In the genomic region with DNA sequence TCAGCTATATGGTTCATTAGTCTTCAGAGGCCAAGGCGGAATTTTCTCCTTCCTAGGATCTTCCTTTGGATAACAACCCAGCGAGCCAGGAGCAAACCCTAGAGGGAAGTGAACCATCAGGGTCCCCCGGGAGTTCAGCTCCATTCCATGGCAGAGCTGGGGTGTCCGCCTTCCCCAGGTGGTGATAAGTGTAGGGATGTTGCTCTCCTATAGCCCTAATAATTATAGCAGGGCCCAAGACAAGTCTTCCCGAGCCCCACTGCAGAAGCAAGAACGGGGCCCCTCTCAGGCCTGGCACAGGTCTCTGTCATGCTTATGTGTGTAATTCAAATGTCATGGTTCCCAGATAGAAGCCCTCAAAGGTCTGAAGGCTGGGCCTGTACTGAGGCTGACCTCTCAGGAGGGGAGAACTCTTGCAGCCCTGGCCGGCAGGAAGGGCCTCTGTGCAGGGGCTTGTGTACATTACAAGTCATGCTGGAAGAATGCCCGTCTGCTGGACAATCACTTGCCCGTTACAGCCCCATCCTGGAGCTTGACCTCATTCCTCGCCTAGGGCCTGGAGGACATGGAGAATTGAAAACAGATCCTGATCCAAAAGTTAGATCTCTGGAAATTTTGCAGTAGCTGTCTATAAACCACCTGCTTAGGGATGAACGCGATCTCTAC, we compare ENCODE assay signal across 15 cellular contexts. TPM values are rescaled to one million over a fixed set of nuclear protein-coding genes. Genes with fewer than 3 reads are reported as not detected.
DNase-seq lines count a peak whose midpoint lies in the region; ATAC-seq, FAIRE-seq and TF ChIP-seq lines count a peak whose summit lies in the region.
"Had no signal": no experiment of that assay in that cellular context is flagged by ENCODE, and none has a peak within 500 bp of the region (broad histone marks: within the 10 kb centered on the region; RNA-seq: fewer than 3 reads in every experiment).

No MANE protein-coding gene starts in this region.

- H3K4me1 ChIP-seq in astrocyte (ENCODE audit: insufficient read depth, low read length), result peaks cover 11% of the 10 kb centered on the region
- peaks cover 17% of the 10 kb centered on the region for H3K4me1 ChIP-seq in Karpas-422 (ENCODE audit: low read length)

- DNase-seq in HTR-8/SVneo (ENCODE audit: insufficient read length, low spot score) (peak; percentile 85), astrocyte (ENCODE audit: low read depth) (peak; percentile 22), iris pigment epithelial cell (ENCODE audit: low read depth) (peak; percentile 65), type B pancreatic cell (ENCODE audit: extremely low spot score, unreplicated experiment) (no peak), HT-29 (ENCODE audit: low spot score) (no peak), Karpas-422 (no peak)
- DNase-seq: activated B cell treated with CpG ODN at 0.5 μM for 24 hours; activated CD8-positive, alpha-beta memory T cell treated with anti-CD3 and anti-CD28 coated beads, Interleukin-2, amount 50 U/mL, for 48 hours; effector CD8-positive, alpha-beta T cell; NCI-H2081 treated with DMSO at 0.1 percent for 48 hours; NK-92 treated with Interleukin-12 subunit alpha and Interleukin-12 subunit beta, amount 100 ng/mL, for 24 hours had no signal

- no peak overlapping the region for H3K4me3 ChIP-seq in astrocyte (ENCODE audit: insufficient read depth, low read depth, low read length)
- H3K4me3 ChIP-seq in Karpas-422 (ENCODE audit: low read length), result no peak overlapping the region
- H3K4me3 ChIP-seq: SK-N-MC had no signal

- H3K9me3 Mint-ChIP-seq in astrocyte (ENCODE audit: unreplicated experiment) (no peaks in the 10 kb centered on the region), type B pancreatic cell (no peaks in the 10 kb centered on the region)
- H3K9me3 Mint-ChIP-seq: activated B cell treated with CpG ODN at 0.5 μM for 24 hours had no signal

- no peak overlapping the region for H3K27ac Mint-ChIP-seq in astrocyte (ENCODE audit: unreplicated experiment)
- peak overlapping the region; percentile 23 for H3K27ac Mint-ChIP-seq in type B pancreatic cell
- H3K27ac Mint-ChIP-seq: activated B cell treated with CpG ODN at 0.5 μM for 24 hours had no signal

- H4K20me1 ChIP-seq in astrocyte (ENCODE audit: insufficient read depth, low read length), result no peaks in the 10 kb centered on the region
- H4K20me1 ChIP-seq in Karpas-422 (ENCODE audit: insufficient read depth, low read depth, low read length), result no peaks in the 10 kb centered on the region

- H3K9me2 ChIP-seq in Karpas-422 (replicated peaks; ENCODE audit: insufficient read depth, low read length), result no peaks in the 10 kb centered on the region

- peak; percentile 75 for FAIRE-seq in HTR-8/SVneo (lab: Jason Lieb, UNC)
- FAIRE-seq in astrocyte (lab: Jason Lieb, UNC), result no peak

- peaks cover 49% of the 10 kb centered on the region for H3K27me3 Mint-ChIP-seq in astrocyte (ENCODE audit: low read depth, unreplicated experiment)
- peaks cover 55% of the 10 kb centered on the region for H3K27me3 Mint-ChIP-seq in type B pancreatic cell

- H3K9ac ChIP-seq in astrocyte (ENCODE audit: low read length) (no peak overlapping the region), Karpas-422 (ENCODE audit: low read length) (no peak overlapping the region)

- H3K4me1 Mint-ChIP-seq in astrocyte (ENCODE audit: low read depth, unreplicated experiment) (peaks cover 13% of the 10 kb centered on the region), type B pancreatic cell (ENCODE audit: unreplicated experiment) (peaks cover 16% of the 10 kb centered on the region)

- H3K9me3 ChIP-seq in astrocyte (ENCODE audit: insufficient read depth, low read depth, low read length) (no peaks in the 10 kb centered on the region), Karpas-422 (ENCODE audit: low read length) (no peaks in the 10 kb centered on the region)

- no peaks in the 10 kb centered on the region for H3K36me3 Mint-ChIP-seq in astrocyte (ENCODE audit: low read depth, unreplicated experiment)
- H3K36me3 Mint-ChIP-seq in type B pancreatic cell, result no peaks in the 10 kb centered on the region

- H3K36me3 ChIP-seq in astrocyte (ENCODE audit: insufficient read depth, low read length) (no peaks in the 10 kb centered on the region), Karpas-422 (ENCODE audit: insufficient read depth, low read length) (no peaks in the 10 kb centered on the region)

- no peak for ATAC-seq in HG03039 (IDR thresholded peaks at IDR 0.05; ENCODE audit: unreplicated experiment)
- ATAC-seq: sciatic nerve had no signal

- no peak overlapping the region for H3K4me3 Mint-ChIP-seq in astrocyte (ENCODE audit: unreplicated experiment)
- no peak overlapping the region for H3K4me3 Mint-ChIP-seq in type B pancreatic cell
- H3K4me3 Mint-ChIP-seq: activated B cell treated with CpG ODN at 0.5 μM for 24 hours had no signal

- no peaks in the 10 kb centered on the region for H3K79me2 ChIP-seq in astrocyte (ENCODE audit: insufficient read depth, low read length)
- no peaks in the 10 kb centered on the region for H3K79me2 ChIP-seq in Karpas-422 (ENCODE audit: low read length)

- H3K27me3 ChIP-seq in astrocyte (ENCODE audit: insufficient read depth, low read length) (peaks cover 33% of the 10 kb centered on the region), Karpas-422 (ENCODE audit: low read length) (no peaks in the 10 kb centered on the region)

- H3K27ac ChIP-seq in astrocyte (ENCODE audit: low read depth, low read length), result no peak overlapping the region
- H3K27ac ChIP-seq in Karpas-422 (ENCODE audit: low read length), result no peak overlapping the region
- H3K27ac ChIP-seq: SK-N-MC had no signal

- peak overlapping the region; percentile 11 for H3K4me2 ChIP-seq in astrocyte (ENCODE audit: low read length)
- H3K4me2 ChIP-seq in Karpas-422 (ENCODE audit: low read depth, low read length, poor library complexity, severe bottlenecking), result no peak overlapping the region

- no peak for TF ChIP-seq CTCF in astrocyte (IDR thresholded peaks at IDR 0.05; ENCODE audit: insufficient read depth, low read depth, low read length)
- no peak for TF ChIP-seq CTCF in type B pancreatic cell (conservative IDR thresholded peaks at IDR 0.05)

- no peak overlapping the region for H2AFZ ChIP-seq in astrocyte (ENCODE audit: low read depth, low read length)
- no peak overlapping the region for H2AFZ ChIP-seq in Karpas-422 (ENCODE audit: low read length)

RNA-seq across cellular contexts. Expression of a gene that starts 17.3 kb away (rescaled TPM):
- total RNA-seq in astrocyte (not detected in 2 replicates), type B pancreatic cell (ENCODE audit: low replicate concordance) (0.12 and 0.95 TPM in 2 replicates)
- total RNA-seq in HT-29 (2014; rRNA removed; shearing (Covaris generic)), result not detected in 2 replicates
- not detected in 2 replicates for total RNA-seq in Karpas-422 (2014; rRNA removed; shearing (Covaris generic); ENCODE audit: low replicate concordance)
- total RNA-seq: activated B cell treated with CpG ODN at 0.5 μM for 24 hours, glomerular endothelial cell, sciatic nerve had no signal

Comparison
In these comparisons a context has a peak if more than half of its experiments do, and no peak if none do; other contexts are left out.
1. DNase-seq: peak in HTR-8/SVneo (single experiment), astrocyte (single experiment) and iris pigment epithelial cell (single experiment); none in type B pancreatic cell (single experiment), HT-29 (single experiment) and Karpas-422 (single experiment).